20 cellular contexts compared by ENCODE assay signal in the genomic region with DNA sequence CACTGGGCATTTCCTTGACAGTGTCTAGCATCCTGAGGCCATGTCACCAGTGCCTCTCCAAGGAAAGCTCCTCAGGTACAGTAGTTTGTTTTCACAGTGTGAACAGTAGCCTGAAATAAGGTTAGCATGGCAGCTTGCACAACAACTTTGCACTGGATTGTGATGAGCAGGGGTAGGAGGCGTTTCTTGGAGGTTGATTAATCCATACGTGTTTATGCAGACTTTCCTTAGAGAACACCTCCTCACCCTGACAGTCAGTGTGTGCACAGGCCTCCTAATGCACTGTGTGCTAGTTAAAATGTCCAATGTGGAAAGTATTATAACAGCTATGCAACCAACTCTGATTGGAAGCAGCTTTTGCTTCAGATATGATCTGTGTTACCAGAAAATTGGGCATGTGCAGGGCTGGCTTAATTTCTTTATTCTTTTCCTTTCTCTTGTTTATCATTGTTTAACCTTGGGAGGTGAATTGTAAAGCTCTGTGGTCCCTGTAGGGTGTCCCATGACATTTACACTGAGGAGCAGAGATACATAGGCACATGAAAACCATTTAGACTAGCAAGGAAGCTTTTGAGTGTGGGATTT.
DNase-seq lines count a peak whose midpoint lies in the region; ATAC-seq and TF ChIP-seq lines count a peak whose summit lies in the region.
"Had no signal": no experiment of that assay in that cellular context is flagged by ENCODE, and none has a peak within 500 bp of the region (broad histone marks: within the 10 kb centered on the region; RNA-seq: fewer than 3 reads in every experiment).

No MANE protein-coding gene starts in this region.

- peak; percentile 42; the same call in 1 of the 3 replicates for ATAC-seq in SK-N-SH treated with all-trans-retinoic acid at 6 μM for 48 hours
- ATAC-seq: A549, GM12878 had no signal

- DNase-seq in AG20443 (ENCODE audit: low spot score), result peak; percentile 5
- peak; percentile 1 for DNase-seq in iPS-NIHi11 (ENCODE audit: low spot score)
- no peak for DNase-seq in NCI-H526 (lab: John Stamatoyannopoulos, UW)
- no peak for DNase-seq in medulla oblongata (ENCODE audit: extremely low spot score)
- DNase-seq: BE2C; C1 segment of cervical spinal cord; CD4-positive, alpha-beta memory T cell; CD4-positive, CD25-positive, alpha-beta regulatory T cell; CD8-positive, alpha-beta memory T cell; COR-L47; DMS 273 treated with DMSO at 0.1 percent for 48 hours; DMS153; DMS53; DMS79; DND-41; EL; GDM1 had no signal

TF ChIP-seq in SK-N-SH treated with all-trans-retinoic acid at 6 μM for 48 hours, 23 proteins besides CTCF, POLR2A, EP300 and RAD21:
- peak; percentile 76; the same call in 1 of the 2 replicates for TF ChIP-seq TCF4 (CRISPR knock-in tag; IDR thresholded peaks at IDR 0.05; ENCODE audit: borderline replicate concordance)
- TF ChIP-seq GLIS3 (CRISPR knock-in tag; IDR thresholded peaks at IDR 0.05), result no peak

Comparison
In these comparisons a context has a peak if more than half of its experiments do, and no peak if none do; other contexts are left out.
1. DNase-seq: peak in AG20443 (single experiment) and iPS-NIHi11 (single experiment); none in NCI-H526 (0 of 2) and medulla oblongata (single experiment).